ENCODE assay signal across 1 cellular context in genomic region chr17:47949951-47950350, GRCh38.
TF ChIP-seq lines count a peak whose summit lies in the region.

No MANE protein-coding gene starts in this region.

TF ChIP-seq in GM23338, 12 proteins besides CTCF, POLR2A, EP300 and RAD21:
- TF ChIP-seq ZNF462 (CRISPR knock-in tag; IDR thresholded peaks at IDR 0.05), result no peak
- TF ChIP-seq ZNF331 (CRISPR knock-in tag; IDR thresholded peaks at IDR 0.05; ENCODE audit: low read depth), result no peak
- TF ChIP-seq CREB1 (CRISPR knock-in tag; IDR thresholded peaks at IDR 0.05; ENCODE audit: low read depth), result no peak
- no peak for TF ChIP-seq NANOG (IDR thresholded peaks at IDR 0.05; ENCODE audit: borderline replicate concordance)
- no peak for TF ChIP-seq POLR2AphosphoS5 (IDR thresholded peaks at IDR 0.05; ENCODE audit: low read depth)
- no peak for TF ChIP-seq STAT1 (IDR thresholded peaks at IDR 0.05; ENCODE audit: unreplicated experiment)
- no peak for TF ChIP-seq JUNB (IDR thresholded peaks at IDR 0.05; ENCODE audit: unreplicated experiment)
- TF ChIP-seq EZH2 (IDR thresholded peaks at IDR 0.05; ENCODE audit: low read depth, unreplicated experiment), result no peak
- TF ChIP-seq REST (IDR thresholded peaks at IDR 0.05; ENCODE audit: unreplicated experiment), result no peak
- no peak for TF ChIP-seq ETS1 (IDR thresholded peaks at IDR 0.05)
- no peak for TF ChIP-seq EZH2phosphoT487 (IDR thresholded peaks at IDR 0.05; ENCODE audit: unreplicated experiment)
